In the genomic region with DNA sequence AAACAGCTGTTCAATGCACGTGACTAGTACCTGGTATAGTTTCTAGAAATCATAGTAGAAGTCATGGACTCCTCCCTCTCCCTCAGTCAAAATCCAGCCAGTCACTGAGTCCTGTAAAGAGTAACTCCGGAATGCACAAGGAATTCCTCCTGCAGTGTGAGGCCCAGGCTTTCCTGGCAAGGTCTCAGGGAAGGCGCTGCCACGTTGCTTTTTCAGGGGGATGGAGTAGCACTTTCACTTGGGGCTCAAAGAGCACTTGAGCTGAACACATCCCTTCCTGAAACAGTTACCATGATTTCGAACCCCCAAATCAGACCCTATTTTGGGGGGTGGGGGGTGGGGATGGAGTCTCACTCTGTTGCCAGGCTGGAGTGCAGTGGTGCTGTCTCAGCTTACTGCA, we compare ENCODE assay signal across 27 cellular contexts. TPM values are rescaled to one million over a fixed set of nuclear protein-coding genes. Genes with fewer than 3 reads are reported as not detected.
DNase-seq lines count a peak whose midpoint lies in the region; ATAC-seq and TF ChIP-seq lines count a peak whose summit lies in the region.
"Had no signal": no experiment of that assay in that cellular context is flagged by ENCODE, and none has a peak within 500 bp of the region (broad histone marks: within the 10 kb centered on the region; RNA-seq: fewer than 3 reads in every experiment).

No MANE protein-coding gene starts in this region.

- no TSS peak for BruUV-seq in Panc1 (replicated peaks; lab: Mats Ljungman, UMichigan)

- no peaks in the 10 kb centered on the region for H3K27me3 ChIP-seq in Panc1 (ENCODE audit: control insufficient read depth, insufficient read depth, low read length)
- H3K27me3 ChIP-seq: gastrocnemius medialis, upper lobe of left lung had no signal

- no peaks in the 10 kb centered on the region for H3K36me3 ChIP-seq in Panc1 (ENCODE audit: control insufficient read depth, insufficient read depth, low read length)
- H3K36me3 ChIP-seq: gastrocnemius medialis, upper lobe of left lung had no signal

- no peak for TF ChIP-seq CTCF in Panc1 (IDR thresholded peaks at IDR 0.05)
- TF ChIP-seq CTCF in fibroblast of pulmonary artery (IDR thresholded peaks at IDR 0.05; ENCODE audit: low read length, missing control alignments), result no peak
- no peak for TF ChIP-seq CTCF in mesothelial cell of epicardium (IDR thresholded peaks at IDR 0.05; ENCODE audit: unreplicated experiment)

- ATAC-seq in Panc1 (peak; percentile 60; the same call in 1 of the 2 replicates), GM19328 (IDR thresholded peaks at IDR 0.05; ENCODE audit: unreplicated experiment) (no peak)
- ATAC-seq: activated naive CD8-positive, alpha-beta T cell treated with anti-CD3 and anti-CD28 coated beads, Interleukin-2, amount 50 U/mL, for 24 hours; gastrocnemius medialis; K562; stimulated activated naive CD8-positive, alpha-beta T cell treated with anti-CD3 and anti-CD28 coated beads, Interleukin-15, Interleukin-2, amounts not matched to agents 100 U/mL and 50 U/mL, for 24 hours had no signal

- POLR2A ChIA-PET in Panc1 (lab: Charles Lee), result interaction anchor here (0.7 kb wide), 1 partner anchor 8 kb away, joined by 5 read pairs; no protein-coding TSS in a partner anchor

- no peaks in the 10 kb centered on the region for H3K27me3 Mint-ChIP-seq in mesothelial cell of epicardium (ENCODE audit: low read depth)
- H3K27me3 Mint-ChIP-seq: activated naive CD8-positive, alpha-beta T cell treated with anti-CD3 and anti-CD28 coated beads, Interleukin-2, amount 50 U/mL, for 24 hours; CD8-positive, alpha-beta memory T cell had no signal

- peak overlapping the region; percentile 64 for H3K27ac Mint-ChIP-seq in mesothelial cell of epicardium
- H3K27ac Mint-ChIP-seq: activated naive CD8-positive, alpha-beta T cell treated with anti-CD3 and anti-CD28 coated beads, Interleukin-2, amount 50 U/mL, for 24 hours; activated T-helper 1 cell treated with anti-CD3 and anti-CD28 coated beads, Interleukin-12 subunit alpha, Interleukin-12 subunit beta, Interleukin-2, Interleukin-4 antibody, amounts not matched to agents 30 ng/mL and 10 ng/mL and 1 ng/mL, durations not matched to agents 14 hours and 24 hours and 36 hours; CD8-positive, alpha-beta memory T cell; immature natural killer cell; nephron progenitor cell had no signal

- H3K9me3 ChIP-seq in Panc1 (ENCODE audit: control insufficient read depth, insufficient read depth, low read depth, low read length), result no peaks in the 10 kb centered on the region
- H3K9me3 ChIP-seq: gastrocnemius medialis, upper lobe of left lung had no signal

- no peaks in the 10 kb centered on the region for H3K9me3 Mint-ChIP-seq in mesothelial cell of epicardium
- H3K9me3 Mint-ChIP-seq: activated naive CD8-positive, alpha-beta T cell treated with anti-CD3 and anti-CD28 coated beads, Interleukin-2, amount 50 U/mL, for 24 hours; activated T-helper 1 cell treated with anti-CD3 and anti-CD28 coated beads, Interleukin-12 subunit alpha, Interleukin-12 subunit beta, Interleukin-2, Interleukin-4 antibody, amounts not matched to agents 30 ng/mL and 10 ng/mL and 1 ng/mL, durations not matched to agents 14 hours and 24 hours and 36 hours; CD8-positive, alpha-beta memory T cell; immature natural killer cell had no signal

- H3K4me3 ChIP-seq in Panc1 (ENCODE audit: low read depth in 2 of 2, low read length in 2 of 2), result no peak overlapping the region
- no peak overlapping the region for H3K4me3 ChIP-seq in fibroblast of pulmonary artery (replicated peaks; ENCODE audit: low read depth, low read length)
- H3K4me3 ChIP-seq: gastrocnemius medialis, K562, upper lobe of left lung had no signal

- CTCF ChIA-PET in Panc1 (lab: Charles Lee), result no interaction called here

- H3K4me3 Mint-ChIP-seq in mesothelial cell of epicardium, result no peak overlapping the region
- H3K4me3 Mint-ChIP-seq: activated naive CD8-positive, alpha-beta T cell treated with anti-CD3 and anti-CD28 coated beads, Interleukin-2, amount 50 U/mL, for 24 hours; activated T-helper 1 cell treated with anti-CD3 and anti-CD28 coated beads, Interleukin-12 subunit alpha, Interleukin-12 subunit beta, Interleukin-2, Interleukin-4 antibody, amounts not matched to agents 30 ng/mL and 10 ng/mL and 1 ng/mL, durations not matched to agents 14 hours and 24 hours and 36 hours; CD8-positive, alpha-beta memory T cell; immature natural killer cell; nephron progenitor cell had no signal

- in situ Hi-C loops in Panc1 (cut with HindIII; ENCODE audit: low pct_unique_long_range_greater_than_20kb, low sequenced_read_pairs), result no loop called here

- DNase-seq in AG20443 (ENCODE audit: low spot score) (peak; percentile 54), Panc1 (ENCODE audit: low read depth, low spot score) (no peak), fibroblast of pulmonary artery (ENCODE audit: low read depth) (peak; percentile 56), mesothelial cell of epicardium (ENCODE audit: low spot score in 2 of 2, unreplicated experiment in 2 of 2) (no peak), CD1c-positive myeloid dendritic cell (ENCODE audit: extremely low spot score) (no peak), putamen (ENCODE audit: low spot score) (no peak)
- no peak for DNase-seq in activated T-cell treated with anti-CD3 and anti-CD28 coated beads, Interleukin-2, amount 50 U/mL, for 1 hour
- DNase-seq: activated CD4-positive, CD25-positive, alpha-beta regulatory T cell; activated CD8-positive, alpha-beta memory T cell treated with anti-CD3 and anti-CD28 coated beads for 24 hours; activated naive CD8-positive, alpha-beta T cell treated with anti-CD3 and anti-CD28 coated beads, Interleukin-2, amount 50 U/mL, for 24 hours; CD8-positive, alpha-beta memory T cell; gastrocnemius medialis; immature natural killer cell; NCI-H1048; NCI-H2081 treated with DMSO at 0.1 percent for 48 hours; NCI-H524 treated with DMSO at 0.1 percent for 48 hours; nephron progenitor cell; OCI-M1; retina; stimulated activated CD4-positive, alpha-beta T cell treated with anti-CD3 and anti-CD28 coated beads, Interleukin-15, amount 100 ng/mL, for 24 hours; stimulated activated naive CD8-positive, alpha-beta T cell treated with anti-CD3 and anti-CD28 coated beads, Interleukin-15, Interleukin-2, amounts not matched to agents 100 U/mL and 50 U/mL, for 24 hours; T-helper 2 cell had no signal

- no peaks in the 10 kb centered on the region for H3K4me1 ChIP-seq in Panc1 (ENCODE audit: control insufficient read depth, insufficient read depth, low read length)
- H3K4me1 ChIP-seq: gastrocnemius medialis, upper lobe of left lung had no signal

- peaks cover 14% of the 10 kb centered on the region for H3K4me1 Mint-ChIP-seq in mesothelial cell of epicardium
- H3K4me1 Mint-ChIP-seq: CD8-positive, alpha-beta memory T cell had no signal

- no peaks in the 10 kb centered on the region for H3K36me3 Mint-ChIP-seq in mesothelial cell of epicardium
- H3K36me3 Mint-ChIP-seq: CD8-positive, alpha-beta memory T cell; immature natural killer cell had no signal

- intact Hi-C loops in Panc1 (cut with micrococcal nuclease; ENCODE audit: unreplicated experiment), result no loop called here

- H3K27ac ChIP-seq in Panc1 (ENCODE audit: low read length), result no peak overlapping the region
- H3K27ac ChIP-seq: gastrocnemius medialis, HL-60, upper lobe of left lung had no signal

RNA-seq across cellular contexts. Expression of a gene that starts 26.4 kb away (rescaled TPM):
- total RNA-seq in Panc1 (2021; ENCODE audit: unreplicated experiment), result 43.3 TPM
- polyA plus RNA-seq in Panc1 (2012; ENCODE audit: insufficient read length), result 28.5 TPM
- total RNA-seq in mesothelial cell of epicardium, result 18.1 to 22.6 TPM (median 21.5 TPM) in 3 replicates

Comparison
In these comparisons a context has a peak if more than half of its experiments do, and no peak if none do; other contexts are left out.
1. DNase-seq: peak in AG20443 (single experiment) and fibroblast of pulmonary artery (single experiment); none in Panc1 (single experiment), mesothelial cell of epicardium (0 of 2), CD1c-positive myeloid dendritic cell (single experiment), putamen (single experiment) and activated T-cell treated with anti-CD3 and anti-CD28 coated beads, Interleukin-2, amount 50 U/mL, for 1 hour (single experiment).